22 cellular contexts compared by ENCODE assay signal in genomic region chr3:97106652-97106989, GRCh38.
"Had no signal": no experiment of that assay in that cellular context is flagged by ENCODE, and none has a peak within 500 bp of the region (broad histone marks: within the 10 kb centered on the region; RNA-seq: fewer than 3 reads in every experiment).

No MANE protein-coding gene starts in this region.

- FAIRE-seq: endothelial cell of umbilical vein, frontal cortex, islet of Langerhans, keratinocyte had no signal

- H3K9me3 ChIP-seq: colonic mucosa, esophagus muscularis mucosa, gastroesophageal sphincter, lower lobe of right lung had no signal

- H3K36me3 ChIP-seq: colonic mucosa, esophagus muscularis mucosa, gastroesophageal sphincter, heart right ventricle, left lung, lower lobe of right lung had no signal

- H3K4me1 ChIP-seq: colonic mucosa, esophagus muscularis mucosa, foreskin keratinocyte, gastroesophageal sphincter, heart right ventricle, left lung, lower lobe of right lung had no signal

- H3K4me3 Mint-ChIP-seq: dendritic cell treated with granulocyte-macrophage colony-stimulating factor and Interleukin-4, amounts not matched to agents 40 ng/mL and 50 ng/mL, for 4 days; naive thymus-derived CD4-positive, alpha-beta T cell had no signal

- H3K27ac ChIP-seq: colonic mucosa, esophagus muscularis mucosa, foreskin keratinocyte, gastroesophageal sphincter, heart right ventricle, left lung, lower lobe of right lung had no signal

- DNase-seq: colonic mucosa; cortex of kidney; effector CD8-positive, alpha-beta T cell; foreskin keratinocyte; glutamatergic neuron; head of caudate nucleus; heart right ventricle; hippocampal formation; left cardiac atrium; left lung; left ventricle myocardium superior; lower lobe of right lung; mesenchymal stem cell; midbrain; naive thymus-derived CD4-positive, alpha-beta T cell had no signal

- H3K27ac Mint-ChIP-seq: dendritic cell treated with granulocyte-macrophage colony-stimulating factor and Interleukin-4, amounts not matched to agents 40 ng/mL and 50 ng/mL, for 4 days; naive thymus-derived CD4-positive, alpha-beta T cell had no signal

- H3K36me3 Mint-ChIP-seq: naive thymus-derived CD4-positive, alpha-beta T cell had no signal

- ATAC-seq: foreskin keratinocyte; gastroesophageal sphincter; heart right ventricle; left cardiac atrium; left lung; left ventricle myocardium superior; lower lobe of right lung; naive thymus-derived CD4-positive, alpha-beta T cell had no signal

- H3K4me3 ChIP-seq: colonic mucosa, esophagus muscularis mucosa, gastroesophageal sphincter, heart right ventricle, left lung, lower lobe of right lung had no signal

- H3K27me3 Mint-ChIP-seq: dendritic cell treated with granulocyte-macrophage colony-stimulating factor and Interleukin-4, amounts not matched to agents 40 ng/mL and 50 ng/mL, for 4 days; naive thymus-derived CD4-positive, alpha-beta T cell had no signal

- H3K27me3 ChIP-seq: colonic mucosa, esophagus muscularis mucosa, foreskin keratinocyte, gastroesophageal sphincter, heart right ventricle, left lung had no signal
